Comparison of ENCODE assay signal across 1 cellular context in genomic region chr21:41750532-41751151, GRCh38.
TF ChIP-seq lines count a peak whose summit lies in the region.

No MANE protein-coding gene starts in this region.

TF ChIP-seq in HepG2, 621 proteins besides CTCF, POLR2A, EP300 and RAD21 (continued from another document and continues in another):
- TF ChIP-seq ZHX2 (IDR thresholded peaks at IDR 0.05; ENCODE audit: low read depth) (0 out of 2 replicates have a peak, but pooled peaks have one; percentile 25), ZHX2 (CRISPR knock-in tag; IDR thresholded peaks at IDR 0.05; ENCODE audit: borderline replicate concordance) (no peak), ARNT (IDR thresholded peaks at IDR 0.05) (no peak), ELF4 (CRISPR knock-in tag; IDR thresholded peaks at IDR 0.05; ENCODE audit: borderline replicate concordance) (no peak), YEATS4 (CRISPR knock-in tag; IDR thresholded peaks at IDR 0.05; ENCODE audit: borderline replicate concordance) (no peak), SRSF4 (IDR thresholded peaks at IDR 0.05; ENCODE audit: low read depth, low read length, poor library complexity, severe bottlenecking) (no peak), ZNF839 (CRISPR knock-in tag; IDR thresholded peaks at IDR 0.05; ENCODE audit: borderline replicate concordance) (no peak), FOXC1 (CRISPR knock-in tag; IDR thresholded peaks at IDR 0.05; ENCODE audit: borderline replicate concordance) (peak; percentile 40; the same call in 1 of the 2 replicates), ZNF513 (CRISPR knock-in tag; conservative IDR thresholded peaks at IDR 0.05) (no peak), HOXA7 (CRISPR knock-in tag; IDR thresholded peaks at IDR 0.05) (no peak), PHF8 (CRISPR knock-in tag; IDR thresholded peaks at IDR 0.05) (no peak), POGZ (CRISPR knock-in tag; IDR thresholded peaks at IDR 0.05) (no peak), SIN3A (IDR thresholded peaks at IDR 0.05; ENCODE audit: borderline replicate concordance, low read depth, low read length) (0 out of 2 replicates have a peak, but pooled peaks have one; percentile 46), TCF12 (IDR thresholded peaks at IDR 0.05) (no peak), TCF12 (CRISPR knock-in tag; IDR thresholded peaks at IDR 0.05) (no peak), ETV6 (CRISPR knock-in tag; conservative IDR thresholded peaks at IDR 0.05) (no peak), ONECUT2 (CRISPR knock-in tag; IDR thresholded peaks at IDR 0.05) (no peak), NFE2L1 (CRISPR knock-in tag; IDR thresholded peaks at IDR 0.05; ENCODE audit: borderline replicate concordance) (no peak), MIXL1 (CRISPR knock-in tag; IDR thresholded peaks at IDR 0.05) (peak; percentile 24; the same call in 1 of the 2 replicates), MAFG (CRISPR knock-in tag; IDR thresholded peaks at IDR 0.05) (no peak), NPAS2 (CRISPR knock-in tag; IDR thresholded peaks at IDR 0.05; ENCODE audit: borderline replicate concordance) (no peak), CCDC6 (CRISPR knock-in tag; IDR thresholded peaks at IDR 0.05) (no peak), ZNF83 (CRISPR knock-in tag; IDR thresholded peaks at IDR 0.05; ENCODE audit: borderline replicate concordance) (no peak), ZNF3 (CRISPR knock-in tag; IDR thresholded peaks at IDR 0.05) (peak; percentile 78; the same call in 1 of the 2 replicates), TRIM22 (IDR thresholded peaks at IDR 0.05) (no peak), KLF6 (CRISPR knock-in tag; IDR thresholded peaks at IDR 0.05) (no peak), RORA (CRISPR knock-in tag; IDR thresholded peaks at IDR 0.05) (no peak), ZNF326 (CRISPR knock-in tag; IDR thresholded peaks at IDR 0.05; ENCODE audit: borderline replicate concordance) (no peak), CHD4 (IDR thresholded peaks at IDR 0.05; ENCODE audit: borderline replicate concordance, low read length) (no peak), CREM (IDR thresholded peaks at IDR 0.05) (peak; percentile 48; the same call in 1 of the 2 replicates), CREM (CRISPR knock-in tag; IDR thresholded peaks at IDR 0.05) (no peak), ZFP37 (CRISPR knock-in tag; IDR thresholded peaks at IDR 0.05; ENCODE audit: borderline replicate concordance) (no peak), ZFP82 (CRISPR knock-in tag; IDR thresholded peaks at IDR 0.05; ENCODE audit: borderline replicate concordance) (no peak), KLF11 (CRISPR knock-in tag; IDR thresholded peaks at IDR 0.05) (no peak), ZFP41 (CRISPR knock-in tag; IDR thresholded peaks at IDR 0.05; ENCODE audit: borderline replicate concordance) (no peak), KDM3A (CRISPR knock-in tag; IDR thresholded peaks at IDR 0.05; ENCODE audit: low read depth) (0 out of 2 replicates have a peak, but pooled peaks have one; percentile 28), ZNF746 (CRISPR knock-in tag; IDR thresholded peaks at IDR 0.05) (peak; percentile 78), HNRNPUL1 (IDR thresholded peaks at IDR 0.05; ENCODE audit: low read depth, low read length) (no peak), PAF1 (CRISPR knock-in tag; IDR thresholded peaks at IDR 0.05) (no peak), KDM2A (CRISPR knock-in tag; IDR thresholded peaks at IDR 0.05; ENCODE audit: borderline replicate concordance, low read depth) (no peak), NRL (CRISPR knock-in tag; IDR thresholded peaks at IDR 0.05; ENCODE audit: borderline replicate concordance) (no peak), ATF6 (CRISPR knock-in tag; conservative IDR thresholded peaks at IDR 0.05) (no peak)
- TF ChIP-seq, protein P1, sequence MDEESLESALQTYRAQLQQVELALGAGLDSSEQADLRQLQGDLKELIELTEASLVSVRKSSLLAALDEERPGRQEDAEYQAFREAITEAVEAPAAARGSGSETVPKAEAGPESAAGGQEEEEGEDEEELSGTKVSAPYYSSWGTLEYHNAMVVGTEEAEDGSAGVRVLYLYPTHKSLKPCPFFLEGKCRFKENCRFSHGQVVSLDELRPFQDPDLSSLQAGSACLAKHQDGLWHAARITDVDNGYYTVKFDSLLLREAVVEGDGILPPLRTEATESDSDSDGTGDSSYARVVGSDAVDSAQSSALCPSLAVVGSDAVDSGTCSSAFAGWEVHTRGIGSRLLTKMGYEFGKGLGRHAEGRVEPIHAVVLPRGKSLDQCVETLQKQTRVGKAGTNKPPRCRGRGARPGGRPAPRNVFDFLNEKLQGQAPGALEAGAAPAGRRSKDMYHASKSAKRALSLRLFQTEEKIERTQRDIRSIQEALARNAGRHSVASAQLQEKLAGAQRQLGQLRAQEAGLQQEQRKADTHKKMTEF (CRISPR knock-in tag; IDR thresholded peaks at IDR 0.05), result peak; percentile 70; the same call in 1 of the 2 replicates
- TF ChIP-seq, protein P2, sequence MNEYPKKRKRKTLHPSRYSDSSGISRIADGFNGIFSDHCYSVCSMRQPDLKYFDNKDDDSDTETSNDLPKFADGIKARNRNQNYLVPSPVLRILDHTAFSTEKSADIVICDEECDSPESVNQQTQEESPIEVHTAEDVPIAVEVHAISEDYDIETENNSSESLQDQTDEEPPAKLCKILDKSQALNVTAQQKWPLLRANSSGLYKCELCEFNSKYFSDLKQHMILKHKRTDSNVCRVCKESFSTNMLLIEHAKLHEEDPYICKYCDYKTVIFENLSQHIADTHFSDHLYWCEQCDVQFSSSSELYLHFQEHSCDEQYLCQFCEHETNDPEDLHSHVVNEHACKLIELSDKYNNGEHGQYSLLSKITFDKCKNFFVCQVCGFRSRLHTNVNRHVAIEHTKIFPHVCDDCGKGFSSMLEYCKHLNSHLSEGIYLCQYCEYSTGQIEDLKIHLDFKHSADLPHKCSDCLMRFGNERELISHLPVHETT (CRISPR knock-in tag; conservative IDR thresholded peaks at IDR 0.05), result no peak
- TF ChIP-seq, protein P3, sequence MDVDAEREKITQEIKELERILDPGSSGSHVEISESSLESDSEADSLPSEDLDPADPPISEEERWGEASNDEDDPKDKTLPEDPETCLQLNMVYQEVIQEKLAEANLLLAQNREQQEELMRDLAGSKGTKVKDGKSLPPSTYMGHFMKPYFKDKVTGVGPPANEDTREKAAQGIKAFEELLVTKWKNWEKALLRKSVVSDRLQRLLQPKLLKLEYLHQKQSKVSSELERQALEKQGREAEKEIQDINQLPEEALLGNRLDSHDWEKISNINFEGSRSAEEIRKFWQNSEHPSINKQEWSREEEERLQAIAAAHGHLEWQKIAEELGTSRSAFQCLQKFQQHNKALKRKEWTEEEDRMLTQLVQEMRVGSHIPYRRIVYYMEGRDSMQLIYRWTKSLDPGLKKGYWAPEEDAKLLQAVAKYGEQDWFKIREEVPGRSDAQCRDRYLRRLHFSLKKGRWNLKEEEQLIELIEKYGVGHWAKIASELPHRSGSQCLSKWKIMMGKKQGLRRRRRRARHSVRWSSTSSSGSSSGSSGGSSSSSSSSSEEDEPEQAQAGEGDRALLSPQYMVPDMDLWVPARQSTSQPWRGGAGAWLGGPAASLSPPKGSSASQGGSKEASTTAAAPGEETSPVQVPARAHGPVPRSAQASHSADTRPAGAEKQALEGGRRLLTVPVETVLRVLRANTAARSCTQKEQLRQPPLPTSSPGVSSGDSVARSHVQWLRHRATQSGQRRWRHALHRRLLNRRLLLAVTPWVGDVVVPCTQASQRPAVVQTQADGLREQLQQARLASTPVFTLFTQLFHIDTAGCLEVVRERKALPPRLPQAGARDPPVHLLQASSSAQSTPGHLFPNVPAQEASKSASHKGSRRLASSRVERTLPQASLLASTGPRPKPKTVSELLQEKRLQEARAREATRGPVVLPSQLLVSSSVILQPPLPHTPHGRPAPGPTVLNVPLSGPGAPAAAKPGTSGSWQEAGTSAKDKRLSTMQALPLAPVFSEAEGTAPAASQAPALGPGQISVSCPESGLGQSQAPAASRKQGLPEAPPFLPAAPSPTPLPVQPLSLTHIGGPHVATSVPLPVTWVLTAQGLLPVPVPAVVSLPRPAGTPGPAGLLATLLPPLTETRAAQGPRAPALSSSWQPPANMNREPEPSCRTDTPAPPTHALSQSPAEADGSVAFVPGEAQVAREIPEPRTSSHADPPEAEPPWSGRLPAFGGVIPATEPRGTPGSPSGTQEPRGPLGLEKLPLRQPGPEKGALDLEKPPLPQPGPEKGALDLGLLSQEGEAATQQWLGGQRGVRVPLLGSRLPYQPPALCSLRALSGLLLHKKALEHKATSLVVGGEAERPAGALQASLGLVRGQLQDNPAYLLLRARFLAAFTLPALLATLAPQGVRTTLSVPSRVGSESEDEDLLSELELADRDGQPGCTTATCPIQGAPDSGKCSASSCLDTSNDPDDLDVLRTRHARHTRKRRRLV (CRISPR knock-in tag; IDR thresholded peaks at IDR 0.05), result no peak
- TF ChIP-seq, protein P4, sequence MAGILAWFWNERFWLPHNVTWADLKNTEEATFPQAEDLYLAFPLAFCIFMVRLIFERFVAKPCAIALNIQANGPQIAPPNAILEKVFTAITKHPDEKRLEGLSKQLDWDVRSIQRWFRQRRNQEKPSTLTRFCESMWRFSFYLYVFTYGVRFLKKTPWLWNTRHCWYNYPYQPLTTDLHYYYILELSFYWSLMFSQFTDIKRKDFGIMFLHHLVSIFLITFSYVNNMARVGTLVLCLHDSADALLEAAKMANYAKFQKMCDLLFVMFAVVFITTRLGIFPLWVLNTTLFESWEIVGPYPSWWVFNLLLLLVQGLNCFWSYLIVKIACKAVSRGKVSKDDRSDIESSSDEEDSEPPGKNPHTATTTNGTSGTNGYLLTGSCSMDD (CRISPR knock-in tag; IDR thresholded peaks at IDR 0.05), result no peak
